9 cellular contexts compared by ENCODE assay signal in the genomic region with DNA sequence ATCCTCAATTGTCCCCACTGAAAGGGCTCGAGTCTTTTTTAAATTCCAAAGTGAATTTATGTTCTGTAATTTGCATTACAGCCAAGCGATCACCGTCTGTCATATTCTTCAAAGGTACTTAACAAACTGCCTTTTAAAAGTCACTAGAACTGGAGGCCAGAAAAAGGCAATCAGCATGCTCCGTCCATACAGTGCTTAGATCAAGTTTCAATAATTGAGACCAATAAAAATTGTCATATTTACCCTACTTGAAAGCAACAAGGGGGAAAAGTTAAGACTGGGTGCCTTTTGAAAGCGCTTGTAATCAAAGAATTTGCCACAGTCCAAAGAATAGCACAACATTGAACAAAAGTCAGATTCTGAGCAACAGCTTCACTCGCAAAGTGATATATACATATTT. TPM values are rescaled to one million over a fixed set of nuclear protein-coding genes. Genes with fewer than 3 reads are reported as not detected.
A peak's percentile ranks its signal among the peaks of the same experiment; 100 is the strongest.
DNase-seq lines count a peak whose midpoint lies in the region; ATAC-seq and TF ChIP-seq lines count a peak whose summit lies in the region.
"Had no signal": no experiment of that assay in that cellular context is flagged by ENCODE, and none has a peak within 500 bp of the region (broad histone marks: within the 10 kb centered on the region; RNA-seq: fewer than 3 reads in every experiment).

No MANE protein-coding gene starts in this region.

- peaks cover 20% of the 10 kb centered on the region for H3K27me3 ChIP-seq in suprapubic skin

- no peaks in the 10 kb centered on the region for H3K9me3 Mint-ChIP-seq in activated CD4-positive, alpha-beta T cell treated with anti-CD3 and anti-CD28 coated beads for 36 hours (ENCODE audit: low read depth)
- no peaks in the 10 kb centered on the region for H3K9me3 Mint-ChIP-seq in activated CD8-positive, alpha-beta T cell treated with anti-CD3 and anti-CD28 coated beads for 36 hours
- peaks cover 0 to 2% (median 0%) of the 10 kb centered on the region in 6 donors for H3K9me3 Mint-ChIP-seq in immature natural killer cell

- peak overlapping the region; percentile 84 for H3K4me3 ChIP-seq in suprapubic skin

- H3K36me3 Mint-ChIP-seq in activated CD4-positive, alpha-beta T cell treated with anti-CD3 and anti-CD28 coated beads for 36 hours (ENCODE audit: low read depth), result no peaks in the 10 kb centered on the region
- no peaks in the 10 kb centered on the region for H3K36me3 Mint-ChIP-seq in activated CD8-positive, alpha-beta T cell treated with anti-CD3 and anti-CD28 coated beads for 36 hours (ENCODE audit: low read depth)
- peaks cover 0 to 4% (median 4%) of the 10 kb centered on the region in 3 donors for H3K36me3 Mint-ChIP-seq in immature natural killer cell

- no peaks in the 10 kb centered on the region for H3K9me3 ChIP-seq in suprapubic skin
- H3K9me3 ChIP-seq: neutrophil had no signal

- H3K4me1 ChIP-seq in suprapubic skin, result peaks cover 49% of the 10 kb centered on the region

- peaks cover 8% of the 10 kb centered on the region for H3K4me1 Mint-ChIP-seq in activated CD4-positive, alpha-beta T cell treated with anti-CD3 and anti-CD28 coated beads for 36 hours
- peaks cover 8% of the 10 kb centered on the region for H3K4me1 Mint-ChIP-seq in activated CD8-positive, alpha-beta T cell treated with anti-CD3 and anti-CD28 coated beads for 36 hours (ENCODE audit: low read depth)
- H3K4me1 Mint-ChIP-seq in immature natural killer cell, result peaks cover 30 to 33% of the 10 kb centered on the region in 2 donors

- peak overlapping the region; percentile 75 for H3K4me3 Mint-ChIP-seq in activated CD4-positive, alpha-beta T cell treated with anti-CD3 and anti-CD28 coated beads for 36 hours
- peak overlapping the region; percentile 75 for H3K4me3 Mint-ChIP-seq in activated CD8-positive, alpha-beta T cell treated with anti-CD3 and anti-CD28 coated beads for 36 hours
- peak overlapping the region; percentile 94 to 99 (median 95) for H3K4me3 Mint-ChIP-seq in immature natural killer cell

- intact Hi-C loops in activated CD4-positive, alpha-beta T cell treated with anti-CD3 and anti-CD28 coated beads for 36 hours (cut with DNase I, micrococcal nuclease), result no loop called here
- intact Hi-C loops in activated CD8-positive, alpha-beta T cell treated with anti-CD3 and anti-CD28 coated beads for 36 hours (cut with micrococcal nuclease), result no loop called here
- intact Hi-C loops in sciatic nerve (cut with DNase I), result no loop called here

- no peak overlapping the region for H3K27ac Mint-ChIP-seq in activated CD4-positive, alpha-beta T cell treated with anti-CD3 and anti-CD28 coated beads for 36 hours
- no peak overlapping the region for H3K27ac Mint-ChIP-seq in activated CD8-positive, alpha-beta T cell treated with anti-CD3 and anti-CD28 coated beads for 36 hours
- H3K27ac Mint-ChIP-seq in immature natural killer cell, result peak overlapping the region in 2 of 6 donors; percentile 72 to 90

- no peaks in the 10 kb centered on the region for H3K36me3 ChIP-seq in suprapubic skin
- H3K36me3 ChIP-seq: neutrophil had no signal

- TF ChIP-seq EP300 in suprapubic skin (IDR thresholded peaks at IDR 0.05), result no peak

- POLR2A ChIA-PET in activated CD4-positive, alpha-beta T cell treated with anti-CD3 and anti-CD28 coated beads for 36 hours (lab: Charles Lee), result no interaction called here
- POLR2A ChIA-PET in activated CD8-positive, alpha-beta T cell treated with anti-CD3 and anti-CD28 coated beads for 36 hours (lab: Charles Lee), result no interaction called here

- peaks cover 50% of the 10 kb centered on the region for H3K27me3 Mint-ChIP-seq in activated CD4-positive, alpha-beta T cell treated with anti-CD3 and anti-CD28 coated beads for 36 hours
- H3K27me3 Mint-ChIP-seq in activated CD8-positive, alpha-beta T cell treated with anti-CD3 and anti-CD28 coated beads for 36 hours, result peaks cover 59% of the 10 kb centered on the region
- H3K27me3 Mint-ChIP-seq in immature natural killer cell (ENCODE audit: low read depth in 3 of 3), result peaks cover 11 to 30% (median 23%) of the 10 kb centered on the region in 3 donors

- peak overlapping the region; percentile 93 for H3K27ac ChIP-seq in suprapubic skin
- H3K27ac ChIP-seq: neutrophil had no signal

- WGBS in suprapubic skin, result 55% methylated on average over 6 of the region's 6 CpGs

- TF ChIP-seq CTCF in activated CD8-positive, alpha-beta T cell treated with anti-CD3 and anti-CD28 coated beads for 36 hours (IDR thresholded peaks at IDR 0.05), result no peak
- no peak for TF ChIP-seq CTCF in suprapubic skin (IDR thresholded peaks at IDR 0.05)

- no peak for DNase-seq in activated CD4-positive, alpha-beta T cell treated with anti-CD3 and anti-CD28 coated beads for 36 hours
- no peak for DNase-seq in activated CD4-positive, alpha-beta T cell treated with anti-CD3 and anti-CD28 coated beads, Interleukin-2, amount 50 U/mL, for 48 hours
- DNase-seq in activated CD8-positive, alpha-beta T cell treated with anti-CD3 and anti-CD28 coated beads for 36 hours, result no peak
- DNase-seq in immature natural killer cell (no peak), suprapubic skin (ENCODE audit: low spot score in 2 of 2) (no peak), sciatic nerve (ENCODE audit: low spot score) (no peak)
- DNase-seq in activated CD8-positive, alpha-beta memory T cell treated with anti-CD3 and anti-CD28 coated beads for 24 hours, result no peak

- TF ChIP-seq POLR2A in suprapubic skin (IDR thresholded peaks at IDR 0.05), result no peak

- no peak for ATAC-seq in activated CD4-positive, alpha-beta T cell treated with anti-CD3 and anti-CD28 coated beads for 36 hours
- ATAC-seq in activated CD8-positive, alpha-beta T cell treated with anti-CD3 and anti-CD28 coated beads for 36 hours, result no peak
- ATAC-seq in sciatic nerve, result no peak
- no peak for ATAC-seq in HG03460 (IDR thresholded peaks at IDR 0.05; ENCODE audit: unreplicated experiment)

- CTCF ChIA-PET in activated CD4-positive, alpha-beta T cell treated with anti-CD3 and anti-CD28 coated beads for 36 hours (lab: Charles Lee), result no interaction called here
- CTCF ChIA-PET in activated CD8-positive, alpha-beta T cell treated with anti-CD3 and anti-CD28 coated beads for 36 hours (lab: Charles Lee), result no interaction called here

RNA-seq across cellular contexts. Expression of gene ZFHX3, which starts 9.0 kb away (rescaled TPM):
- total RNA-seq in activated CD4-positive, alpha-beta T cell treated with anti-CD3 and anti-CD28 coated beads for 36 hours, result under 1 TPM; 0.27 to 0.37 TPM
- total RNA-seq in activated CD8-positive, alpha-beta T cell treated with anti-CD3 and anti-CD28 coated beads for 36 hours, result under 1 TPM; 0.16 to 0.25 TPM
- polyA plus RNA-seq in immature natural killer cell, result 1 to 10 TPM in 2 of 3 donors, under 1 TPM in 1; 0.05 to 1.4 (median 1.0) TPM
- 10 to 100 TPM; 10.4 to 16.1 (median 12.8) TPM for total RNA-seq in suprapubic skin
- total RNA-seq in sciatic nerve, result 44.6 TPM

Comparison
In these comparisons a context has a peak if more than half of its experiments do, and no peak if none do; other contexts are left out.
1. RNA of gene ZFHX3, which starts 9.0 kb away (total RNA-seq): 44.6 TPM in sciatic nerve (single experiment) and 10.4 to 16.1 TPM in suprapubic skin; 0.27 to 0.37 TPM in activated CD4-positive, alpha-beta T cell treated with anti-CD3 and anti-CD28 coated beads for 36 hours and 0.16 to 0.25 TPM in activated CD8-positive, alpha-beta T cell treated with anti-CD3 and anti-CD28 coated beads for 36 hours; every median in the first group is over 4 times any median in the second.
2. Peak in every context shown above with its lines, with median percentiles within 50 percentile points of each other: H3K4me3 Mint-ChIP-seq.